In the genomic region with DNA sequence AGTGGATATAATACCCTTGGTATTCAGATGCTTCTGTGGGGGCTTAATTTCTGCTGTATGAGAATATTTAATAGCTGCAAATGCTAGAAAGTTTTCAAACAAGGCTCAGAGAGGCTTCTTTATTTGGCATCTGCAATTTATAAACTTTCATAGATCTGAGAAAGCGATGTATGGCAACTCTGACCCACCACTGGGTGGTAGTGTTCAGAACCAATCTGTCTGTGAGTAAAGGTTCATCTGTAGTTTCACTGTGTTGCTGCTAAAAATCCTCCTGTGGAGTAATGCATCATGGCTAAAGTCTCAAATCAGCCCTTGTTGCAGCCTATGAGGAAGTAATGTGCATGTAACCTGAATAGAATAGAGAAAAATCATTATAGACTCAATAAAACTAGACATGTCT, we compare ENCODE assay signal across 9 cellular contexts. TPM values are rescaled to one million over a fixed set of nuclear protein-coding genes. Genes with fewer than 3 reads are reported as not detected.
DNase-seq lines count a peak whose midpoint lies in the region; ATAC-seq, FAIRE-seq and TF ChIP-seq lines count a peak whose summit lies in the region.
"Had no signal": no experiment of that assay in that cellular context is flagged by ENCODE, and none has a peak within 500 bp of the region (broad histone marks: within the 10 kb centered on the region; RNA-seq: fewer than 3 reads in every experiment).

No MANE protein-coding gene starts in this region.

- TF ChIP-seq RAD21 in HCT116 (IDR thresholded peaks at IDR 0.05; ENCODE audit: low read depth): no peak

- RAD21 ChIA-PET in HCT116 (lab: Charles Lee; ENCODE audit: low non-redundant PET in 1 of 2, low total read pairs in 2 of 2, uncharacterized antibody in 2 of 2, unreplicated experiment in 2 of 2): no interaction called here

- H3K4me3 ChIP-seq in HCT116 (replicated peaks in 1 of 2; ENCODE audit: low read depth in 1 of 2, low read length in 2 of 2): no peak overlapping the region

- TF ChIP-seq POLR2A in HCT116 (IDR thresholded peaks at IDR 0.05; ENCODE audit: borderline replicate concordance, extremely low read depth, insufficient read depth, insufficient read length): no peak

- intact Hi-C loops in HCT116 (cut with micrococcal nuclease): no loop called here

- TF ChIP-seq CTCF in HCT116 (IDR thresholded peaks at IDR 0.05 in 2 of 3, conservative IDR thresholded peaks at IDR 0.05 in 1 of 3; ENCODE audit: borderline replicate concordance in 1 of 3, insufficient read depth in 1 of 3, low read depth in 2 of 3, low read length in 2 of 3): peak; percentile 3 to 35 (median 24); a peak in 2 of 6 replicates

- H2AFZ ChIP-seq in HCT116 (ENCODE audit: low read depth, low read length, poor library complexity, severe bottlenecking): no peak overlapping the region

- H3K9me2 ChIP-seq in HCT116 (ENCODE audit: insufficient read depth): no peaks in the 10 kb centered on the region

- H3K27ac ChIP-seq in HCT116 (ENCODE audit: low read depth, low read length): no peak overlapping the region

- H3K9ac ChIP-seq in HCT116 (ENCODE audit: low read length): no peak overlapping the region

- H3K27me3 ChIP-seq in HCT116 (ENCODE audit: insufficient read depth, low read length): peaks cover 51% of the 10 kb centered on the region

- POLR2A ChIA-PET in HCT116 (lab: Charles Lee): no interaction called here

- ATAC-seq in HCT116: no peak

- H3K36me3 ChIP-seq in HCT116 (ENCODE audit: control insufficient read depth in 1 of 2, insufficient read depth in 2 of 2, low read length in 2 of 2): no peaks in the 10 kb centered on the region

- H3K4me1 ChIP-seq in HCT116 (ENCODE audit: control insufficient read depth in 1 of 2, insufficient read depth in 2 of 2, low read length in 2 of 2): no peaks in the 10 kb centered on the region

- no peaks in the 10 kb centered on the region for H3K9me3 ChIP-seq in HCT116 (ENCODE audit: control insufficient read depth in 1 of 2, insufficient read depth in 1 of 2, low read depth in 1 of 2, low read length in 2 of 2)

- no peaks in the 10 kb centered on the region for H4K20me1 ChIP-seq in HCT116 (ENCODE audit: insufficient read depth)

- no peak for FAIRE-seq in GM19239 (lab: Jason Lieb, UNC)

- CTCF ChIA-PET in HCT116 (lab: Charles Lee): no interaction called here

- no peaks in the 10 kb centered on the region for H3K79me2 ChIP-seq in HCT116 (ENCODE audit: insufficient read depth, low read length)

- no TSS peak for BruUV-seq in HCT116 (replicated peaks; lab: Mats Ljungman, UMichigan)

- no peak overlapping the region for H3K4me2 ChIP-seq in HCT116 (ENCODE audit: low read length)

- peak; percentile 38 for DNase-seq in Ammon's horn (ENCODE audit: low spot score)
- DNase-seq in HCT116 (ENCODE audit: low read depth, low spot score): no peak
- peak; percentile 40 for DNase-seq in SW480 (ENCODE audit: low spot score)
- peak; percentile 5 for DNase-seq in iris pigment epithelial cell (ENCODE audit: low read depth)
- no peak for DNase-seq in stimulated activated naive CD4-positive, alpha-beta T cell treated with Interleukin-2 at 50 U/mL for 16 hours (lab: John Stamatoyannopoulos, UW)
- no peak for DNase-seq in DMS79 (lab: John Stamatoyannopoulos, UW)
- no peak for DNase-seq in GM19239 (ENCODE audit: insufficient read length, low spot score)
- no peak for DNase-seq in stimulated activated CD8-positive, alpha-beta memory T cell treated with anti-CD3 and anti-CD28 coated beads, Interleukin-4, amount 100 ng/mL, for 48 hours
- DNase-seq: NCI-H526 treated with DMSO at 0.1 percent for 48 hours had no signal

TF ChIP-seq in HCT116, 20 proteins besides CTCF, POLR2A, EP300 and RAD21:
- TF ChIP-seq POLR2AphosphoS5 (IDR thresholded peaks at IDR 0.05; ENCODE audit: low read depth, low read length): no peak
- TF ChIP-seq, protein P1, sequence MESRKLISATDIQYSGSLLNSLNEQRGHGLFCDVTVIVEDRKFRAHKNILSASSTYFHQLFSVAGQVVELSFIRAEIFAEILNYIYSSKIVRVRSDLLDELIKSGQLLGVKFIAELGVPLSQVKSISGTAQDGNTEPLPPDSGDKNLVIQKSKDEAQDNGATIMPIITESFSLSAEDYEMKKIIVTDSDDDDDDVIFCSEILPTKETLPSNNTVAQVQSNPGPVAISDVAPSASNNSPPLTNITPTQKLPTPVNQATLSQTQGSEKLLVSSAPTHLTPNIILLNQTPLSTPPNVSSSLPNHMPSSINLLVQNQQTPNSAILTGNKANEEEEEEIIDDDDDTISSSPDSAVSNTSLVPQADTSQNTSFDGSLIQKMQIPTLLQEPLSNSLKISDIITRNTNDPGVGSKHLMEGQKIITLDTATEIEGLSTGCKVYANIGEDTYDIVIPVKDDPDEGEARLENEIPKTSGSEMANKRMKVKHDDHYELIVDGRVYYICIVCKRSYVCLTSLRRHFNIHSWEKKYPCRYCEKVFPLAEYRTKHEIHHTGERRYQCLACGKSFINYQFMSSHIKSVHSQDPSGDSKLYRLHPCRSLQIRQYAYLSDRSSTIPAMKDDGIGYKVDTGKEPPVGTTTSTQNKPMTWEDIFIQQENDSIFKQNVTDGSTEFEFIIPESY (IDR thresholded peaks at IDR 0.05; ENCODE audit: extremely low read depth, insufficient replicate concordance, low read length): no peak
- no peak for TF ChIP-seq EZH2phosphoT487 (IDR thresholded peaks at IDR 0.05; ENCODE audit: borderline replicate concordance)
- TF ChIP-seq FOSL1 (IDR thresholded peaks at IDR 0.05; ENCODE audit: low read depth): no peak
- TF ChIP-seq SRF (IDR thresholded peaks at IDR 0.05; ENCODE audit: low read depth): no peak
- TF ChIP-seq JUND (IDR thresholded peaks at IDR 0.05): no peak
- TF ChIP-seq, protein P2, sequence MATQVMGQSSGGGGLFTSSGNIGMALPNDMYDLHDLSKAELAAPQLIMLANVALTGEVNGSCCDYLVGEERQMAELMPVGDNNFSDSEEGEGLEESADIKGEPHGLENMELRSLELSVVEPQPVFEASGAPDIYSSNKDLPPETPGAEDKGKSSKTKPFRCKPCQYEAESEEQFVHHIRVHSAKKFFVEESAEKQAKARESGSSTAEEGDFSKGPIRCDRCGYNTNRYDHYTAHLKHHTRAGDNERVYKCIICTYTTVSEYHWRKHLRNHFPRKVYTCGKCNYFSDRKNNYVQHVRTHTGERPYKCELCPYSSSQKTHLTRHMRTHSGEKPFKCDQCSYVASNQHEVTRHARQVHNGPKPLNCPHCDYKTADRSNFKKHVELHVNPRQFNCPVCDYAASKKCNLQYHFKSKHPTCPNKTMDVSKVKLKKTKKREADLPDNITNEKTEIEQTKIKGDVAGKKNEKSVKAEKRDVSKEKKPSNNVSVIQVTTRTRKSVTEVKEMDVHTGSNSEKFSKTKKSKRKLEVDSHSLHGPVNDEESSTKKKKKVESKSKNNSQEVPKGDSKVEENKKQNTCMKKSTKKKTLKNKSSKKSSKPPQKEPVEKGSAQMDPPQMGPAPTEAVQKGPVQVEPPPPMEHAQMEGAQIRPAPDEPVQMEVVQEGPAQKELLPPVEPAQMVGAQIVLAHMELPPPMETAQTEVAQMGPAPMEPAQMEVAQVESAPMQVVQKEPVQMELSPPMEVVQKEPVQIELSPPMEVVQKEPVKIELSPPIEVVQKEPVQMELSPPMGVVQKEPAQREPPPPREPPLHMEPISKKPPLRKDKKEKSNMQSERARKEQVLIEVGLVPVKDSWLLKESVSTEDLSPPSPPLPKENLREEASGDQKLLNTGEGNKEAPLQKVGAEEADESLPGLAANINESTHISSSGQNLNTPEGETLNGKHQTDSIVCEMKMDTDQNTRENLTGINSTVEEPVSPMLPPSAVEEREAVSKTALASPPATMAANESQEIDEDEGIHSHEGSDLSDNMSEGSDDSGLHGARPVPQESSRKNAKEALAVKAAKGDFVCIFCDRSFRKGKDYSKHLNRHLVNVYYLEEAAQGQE (IDR thresholded peaks at IDR 0.05; ENCODE audit: low read depth): no peak
- no peak for TF ChIP-seq CEBPB (IDR thresholded peaks at IDR 0.05; ENCODE audit: low read depth)
- TF ChIP-seq TCF7L2 (IDR thresholded peaks at IDR 0.05; ENCODE audit: borderline replicate concordance, extremely low read depth, insufficient read depth, insufficient read length): no peak
- no peak for TF ChIP-seq SP1 (IDR thresholded peaks at IDR 0.05; ENCODE audit: low read depth)
- TF ChIP-seq, protein P3, sequence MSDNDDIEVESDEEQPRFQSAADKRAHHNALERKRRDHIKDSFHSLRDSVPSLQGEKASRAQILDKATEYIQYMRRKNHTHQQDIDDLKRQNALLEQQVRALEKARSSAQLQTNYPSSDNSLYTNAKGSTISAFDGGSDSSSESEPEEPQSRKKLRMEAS (IDR thresholded peaks at IDR 0.05): no peak
- no peak for TF ChIP-seq SIN3A (IDR thresholded peaks at IDR 0.05; ENCODE audit: low read depth)
- no peak for TF ChIP-seq ELF1 (IDR thresholded peaks at IDR 0.05; ENCODE audit: borderline replicate concordance, low read depth)
- no peak for TF ChIP-seq EGR1 (IDR thresholded peaks at IDR 0.05; ENCODE audit: low read depth)
- no peak for TF ChIP-seq EZH2 (IDR thresholded peaks at IDR 0.05)
- TF ChIP-seq, protein P4, sequence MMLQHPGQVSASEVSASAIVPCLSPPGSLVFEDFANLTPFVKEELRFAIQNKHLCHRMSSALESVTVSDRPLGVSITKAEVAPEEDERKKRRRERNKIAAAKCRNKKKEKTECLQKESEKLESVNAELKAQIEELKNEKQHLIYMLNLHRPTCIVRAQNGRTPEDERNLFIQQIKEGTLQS (IDR thresholded peaks at IDR 0.05): no peak
- no peak for TF ChIP-seq YY1 (IDR thresholded peaks at IDR 0.05; ENCODE audit: extremely low read depth, insufficient replicate concordance, low read depth, low read length)
- TF ChIP-seq ZNF274 (IDR thresholded peaks at IDR 0.05; ENCODE audit: low read depth, low read length): no peak
- no peak for TF ChIP-seq ZFX (IDR thresholded peaks at IDR 0.05)

RNA-seq across cellular contexts. Expression of a gene that starts 47.4 kb away (rescaled TPM):
- 0.02 TPM for total RNA-seq in HCT116 (2021; ENCODE audit: unreplicated experiment)
- not detected in 2 replicates for polyA plus RNA-seq in HCT116 (2012)

Comparison
In these comparisons a context has a peak if more than half of its experiments do, and no peak if none do; other contexts are left out.
1. DNase-seq: peak in Ammon's horn (single experiment), SW480 (single experiment) and iris pigment epithelial cell (single experiment); none in HCT116 (single experiment), stimulated activated naive CD4-positive, alpha-beta T cell treated with Interleukin-2 at 50 U/mL for 16 hours (single experiment), DMS79 (single experiment), GM19239 (single experiment) and stimulated activated CD8-positive, alpha-beta memory T cell treated with anti-CD3 and anti-CD28 coated beads, Interleukin-4, amount 100 ng/mL, for 48 hours (single experiment).